In the genomic region with DNA sequence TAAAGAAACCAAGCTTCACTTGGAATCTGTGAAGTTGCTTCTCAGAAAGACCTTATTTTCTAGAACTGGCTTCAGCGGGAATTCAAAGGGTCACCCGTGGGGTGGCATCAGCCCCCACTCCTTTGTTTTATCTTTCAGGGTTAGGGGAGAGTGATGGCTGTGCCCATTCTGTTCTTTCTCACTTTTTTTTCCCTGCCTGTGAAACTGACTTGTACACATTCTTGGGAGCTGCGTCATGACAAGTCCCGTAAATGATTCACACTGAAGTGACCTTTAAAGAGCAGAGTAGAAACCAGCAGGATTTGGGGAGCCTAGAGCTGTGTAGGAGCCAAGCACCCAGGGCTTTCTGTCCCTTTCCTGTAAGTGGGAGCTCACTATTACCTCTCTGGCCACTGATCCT, we compare ENCODE assay signal across 8 cellular contexts. TPM values are rescaled to one million over a fixed set of nuclear protein-coding genes. Genes with fewer than 3 reads are reported as not detected.
DNase-seq lines count a peak whose midpoint lies in the region; ATAC-seq and TF ChIP-seq lines count a peak whose summit lies in the region.

No MANE protein-coding gene starts in this region.

- POLR2A ChIA-PET in HEK293 (lab: Yijun Ruan, JAX) (no interaction called here), MCF 10A (lab: Yijun Ruan, JAX) (interaction anchor here (0.7 to 8.1 kb wide), 11 partner anchors 10 to 218 kb away, joined by 3 to 91 read pairs (median 4); no protein-coding TSS in a partner anchor), T-cell (lab: Charles Lee) (no interaction called here)

- H3K27me3 Mint-ChIP-seq in MCF 10A (ENCODE audit: insufficient read depth, unreplicated experiment): no peaks in the 10 kb centered on the region
- peaks cover 2% of the 10 kb centered on the region for H3K27me3 Mint-ChIP-seq in activated naive CD4-positive, alpha-beta T cell treated with anti-CD3 and anti-CD28 coated beads for 36 hours (ENCODE audit: low read depth)
- peaks cover 4% of the 10 kb centered on the region in 2 donors for H3K27me3 Mint-ChIP-seq in T-cell

- H3K36me3 ChIP-seq in HEK293 (ENCODE audit: control insufficient read depth in 2 of 2, insufficient read depth in 1 of 2, low read length in 2 of 2): no peaks in the 10 kb centered on the region
- H3K36me3 ChIP-seq in stomach smooth muscle (ENCODE audit: control insufficient read depth in 2 of 2, insufficient read depth in 2 of 2, low read length in 2 of 2): no peaks in the 10 kb centered on the region

- H3K4me3 ChIP-seq in HEK293 (ENCODE audit: low read depth, low read length): no peak overlapping the region
- peak overlapping the region; percentile 38 to 44 for H3K4me3 ChIP-seq in stomach smooth muscle (ENCODE audit: low read length in 2 of 2)

- H3K9me3 ChIP-seq in HEK293 (ENCODE audit: control insufficient read depth, insufficient read depth, low read depth, low read length) (no peaks in the 10 kb centered on the region), stomach smooth muscle (ENCODE audit: control insufficient read depth in 2 of 2, low read length in 2 of 2) (no peaks in the 10 kb centered on the region)

- peak overlapping the region; percentile 60 to 78 for H3K9ac ChIP-seq in stomach smooth muscle (ENCODE audit: low read length in 2 of 2)

- peak; percentile 91 for DNase-seq in MCF 10A (ENCODE audit: unreplicated experiment)
- DNase-seq in kidney glomerular epithelial cell (lab: John Stamatoyannopoulos, UW): peak; percentile 68
- DNase-seq in activated naive CD4-positive, alpha-beta T cell treated with anti-CD3 and anti-CD28 coated beads for 36 hours: no peak
- DNase-seq in mesenteric fat pad (ENCODE audit: low spot score): no peak
- DNase-seq in T-cell: no peak

- H3K36me3 Mint-ChIP-seq in MCF 10A (ENCODE audit: insufficient read depth, unreplicated experiment) (no peaks in the 10 kb centered on the region), T-cell (no peaks in the 10 kb centered on the region)
- H3K36me3 Mint-ChIP-seq in activated naive CD4-positive, alpha-beta T cell treated with anti-CD3 and anti-CD28 coated beads for 36 hours (ENCODE audit: low read depth): no peaks in the 10 kb centered on the region

- no peaks in the 10 kb centered on the region for H3K27me3 ChIP-seq in stomach smooth muscle (ENCODE audit: control insufficient read depth in 1 of 2, insufficient read depth in 2 of 2, low read length in 2 of 2)

- peaks cover 25% of the 10 kb centered on the region for H3K4me1 Mint-ChIP-seq in MCF 10A (ENCODE audit: insufficient read depth, unreplicated experiment)
- no peaks in the 10 kb centered on the region for H3K4me1 Mint-ChIP-seq in activated naive CD4-positive, alpha-beta T cell treated with anti-CD3 and anti-CD28 coated beads for 36 hours (ENCODE audit: low read depth)
- H3K4me1 Mint-ChIP-seq in T-cell: no peaks in the 10 kb centered on the region

- intact Hi-C loops in MCF 10A (cut with micrococcal nuclease): no loop called here
- intact Hi-C loops in activated naive CD4-positive, alpha-beta T cell treated with anti-CD3 and anti-CD28 coated beads for 36 hours (cut with micrococcal nuclease): no loop called here

- no peak for TF ChIP-seq CTCF in HEK293 (tag by site-specific recombination; IDR thresholded peaks at IDR 0.05)
- TF ChIP-seq CTCF in MCF 10A (IDR thresholded peaks at IDR 0.05; ENCODE audit: unreplicated experiment): no peak

- no peaks in the 10 kb centered on the region for H3K9me3 Mint-ChIP-seq in MCF 10A (ENCODE audit: unreplicated experiment)
- no peaks in the 10 kb centered on the region for H3K9me3 Mint-ChIP-seq in activated naive CD4-positive, alpha-beta T cell treated with anti-CD3 and anti-CD28 coated beads for 36 hours
- H3K9me3 Mint-ChIP-seq in T-cell: no peaks in the 10 kb centered on the region

- ATAC-seq in T-cell (replicated peaks in 1 of 4): no peak
- ATAC-seq in GM18907 (IDR thresholded peaks at IDR 0.05; ENCODE audit: unreplicated experiment): no peak

- CTCF ChIA-PET in HEK293 (lab: Yijun Ruan, JAX) (interaction anchor here (2.8 to 4.2 kb wide), 2 partner anchors 9 to 179 kb away, joined by 17 to 38 read pairs; no protein-coding TSS in a partner anchor), MCF 10A (lab: Yijun Ruan, JAX) (interaction anchor here (0.7 to 2.7 kb wide), 10 partner anchors 9 to 1211 kb away, joined by 3 to 22 read pairs (median 5); a partner anchor contains a TSS), T-cell (lab: Charles Lee) (interaction anchor here (0.6 to 1.4 kb wide), 2 partner anchors 9 kb away, joined by 3 to 4 read pairs; no protein-coding TSS in a partner anchor)
- CTCF ChIA-PET in activated naive CD4-positive, alpha-beta T cell treated with anti-CD3 and anti-CD28 coated beads for 36 hours (lab: Charles Lee): interaction anchor here (0.8 to 3.8 kb wide), 2 partner anchors 9 to 30 kb away, joined by 3 to 22 read pairs; no protein-coding TSS in a partner anchor

- H3K4me1 ChIP-seq in HEK293 (ENCODE audit: control insufficient read depth, insufficient read depth, low read length) (peaks cover 12% of the 10 kb centered on the region), stomach smooth muscle (ENCODE audit: control insufficient read depth, insufficient read depth, low read length) (peaks cover 57% of the 10 kb centered on the region)

- H3K4me3 Mint-ChIP-seq in MCF 10A (ENCODE audit: unreplicated experiment) (peak overlapping the region; percentile 55), T-cell (no peak overlapping the region)
- no peak overlapping the region for H3K4me3 Mint-ChIP-seq in activated naive CD4-positive, alpha-beta T cell treated with anti-CD3 and anti-CD28 coated beads for 36 hours

- peak overlapping the region; percentile 97 for H3K27ac Mint-ChIP-seq in MCF 10A (ENCODE audit: low read depth, unreplicated experiment)
- no peak overlapping the region for H3K27ac Mint-ChIP-seq in activated naive CD4-positive, alpha-beta T cell treated with anti-CD3 and anti-CD28 coated beads for 36 hours
- no peak overlapping the region for H3K27ac Mint-ChIP-seq in T-cell

- H3K27ac ChIP-seq in HEK293 (ENCODE audit: extremely low read depth, low read depth, low read length) (no peak overlapping the region), stomach smooth muscle (ENCODE audit: low read length) (peak overlapping the region; percentile 94)

- no TSS peak for BruUV-seq in MCF 10A (replicated peaks; lab: Mats Ljungman, UMichigan)

TF ChIP-seq in HEK293, 187 proteins besides CTCF, POLR2A, EP300 and RAD21:
- TF ChIP-seq ZNF610 (tag by site-specific recombination; IDR thresholded peaks at IDR 0.05; ENCODE audit: borderline replicate concordance) (no peak), ZBTB48 (tag by site-specific recombination; IDR thresholded peaks at IDR 0.05) (no peak), ZFP3 (tag by site-specific recombination; IDR thresholded peaks at IDR 0.05; ENCODE audit: low read depth) (no peak), ZNF394 (tag by site-specific recombination; IDR thresholded peaks at IDR 0.05; ENCODE audit: borderline replicate concordance) (no peak), ZNF837 (tag by site-specific recombination; IDR thresholded peaks at IDR 0.05) (no peak), BCL11A (tag by site-specific recombination; IDR thresholded peaks at IDR 0.05; ENCODE audit: low read depth) (0 out of 2 replicates have a peak, but pooled peaks have one; percentile 19), SCRT2 (tag by site-specific recombination; IDR thresholded peaks at IDR 0.05) (no peak), ZNF140 (tag by site-specific recombination; IDR thresholded peaks at IDR 0.05) (no peak), KLF16 (tag by site-specific recombination; IDR thresholded peaks at IDR 0.05) (no peak), RBAK (tag by site-specific recombination; IDR thresholded peaks at IDR 0.05) (peak; percentile 97), ZNF629 (tag by site-specific recombination; IDR thresholded peaks at IDR 0.05) (0 out of 2 replicates have a peak, but pooled peaks have one; percentile 38), PRDM1 (tag by site-specific recombination; IDR thresholded peaks at IDR 0.05) (peak; percentile 86), ZNF416 (tag by site-specific recombination; IDR thresholded peaks at IDR 0.05) (no peak), ZNF169 (tag by site-specific recombination; IDR thresholded peaks at IDR 0.05) (no peak), ZBTB17 (tag by site-specific recombination; IDR thresholded peaks at IDR 0.05) (no peak), ZNF561 (tag by site-specific recombination; IDR thresholded peaks at IDR 0.05; ENCODE audit: borderline replicate concordance) (no peak), ZNF548 (tag by site-specific recombination; IDR thresholded peaks at IDR 0.05) (no peak), ZNF211 (tag by site-specific recombination; IDR thresholded peaks at IDR 0.05; ENCODE audit: low read depth) (no peak), ZSCAN23 (tag by site-specific recombination; IDR thresholded peaks at IDR 0.05) (no peak)
- TF ChIP-seq, protein P1, sequence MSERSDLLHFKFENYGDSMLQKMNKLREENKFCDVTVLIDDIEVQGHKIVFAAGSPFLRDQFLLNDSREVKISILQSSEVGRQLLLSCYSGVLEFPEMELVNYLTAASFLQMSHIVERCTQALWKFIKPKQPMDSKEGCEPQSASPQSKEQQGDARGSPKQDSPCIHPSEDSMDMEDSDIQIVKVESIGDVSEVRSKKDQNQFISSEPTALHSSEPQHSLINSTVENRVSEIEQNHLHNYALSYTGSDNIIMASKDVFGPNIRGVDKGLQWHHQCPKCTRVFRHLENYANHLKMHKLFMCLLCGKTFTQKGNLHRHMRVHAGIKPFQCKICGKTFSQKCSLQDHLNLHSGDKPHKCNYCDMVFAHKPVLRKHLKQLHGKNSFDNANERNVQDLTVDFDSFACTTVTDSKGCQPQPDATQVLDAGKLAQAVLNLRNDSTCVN (tag by site-specific recombination; optimal IDR thresholded peaks at IDR 0.05): no peak
TF ChIP-seq in HEK293: peak in this region for 4.

RNA-seq across cellular contexts. Expression of a gene that starts 43.8 kb away (rescaled TPM):
- 0.83 and 2.8 TPM in 2 replicates for total RNA-seq in MCF 10A (2022)
- not detected for total RNA-seq in activated naive CD4-positive, alpha-beta T cell treated with anti-CD3 and anti-CD28 coated beads for 36 hours
- total RNA-seq in mesenteric fat pad: 3.5 TPM
- total RNA-seq in T-cell: under 1 TPM in 4 of 5 donors, not detected in 1; 0.30 to 0.99 (median 0.74) TPM

Comparison
In these comparisons a context has a peak if more than half of its experiments do, and no peak if none do; other contexts are left out.
1. DNase-seq: peak in MCF 10A (single experiment) and kidney glomerular epithelial cell (single experiment); none in activated naive CD4-positive, alpha-beta T cell treated with anti-CD3 and anti-CD28 coated beads for 36 hours (single experiment), mesenteric fat pad (single experiment) and T-cell (0 of 34).